Comparison of ENCODE assay signal across 8 cellular contexts in the genomic region with DNA sequence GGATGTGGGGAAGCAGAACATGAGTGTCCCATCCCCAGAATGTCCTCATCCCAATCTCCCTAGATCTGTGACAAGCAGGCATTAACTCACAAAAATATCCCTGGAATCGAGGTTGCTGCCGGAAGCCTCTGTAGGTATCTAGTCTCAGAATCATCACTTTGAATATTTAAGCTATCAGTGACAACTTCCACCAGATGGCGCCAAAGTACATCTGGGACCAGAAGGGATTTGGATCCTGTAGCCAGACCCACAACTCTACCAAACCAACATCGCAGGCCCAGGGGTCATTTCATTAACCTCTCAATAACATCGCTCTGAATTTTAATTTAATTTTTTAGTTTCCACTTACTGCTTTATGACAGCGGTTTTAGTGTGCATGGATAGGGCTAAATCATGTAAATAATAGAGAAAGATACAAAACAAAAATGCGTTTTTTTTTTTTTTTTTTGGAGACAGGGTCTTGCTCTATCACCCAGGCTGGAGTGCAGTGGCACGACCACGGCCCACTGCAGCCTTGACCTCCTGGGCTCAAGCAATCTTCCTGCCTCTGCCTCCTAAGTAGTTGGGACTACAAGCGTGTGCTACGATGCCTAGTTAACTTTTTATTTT. TPM values are rescaled to one million over a fixed set of nuclear protein-coding genes. Genes with fewer than 3 reads are reported as not detected.
DNase-seq lines count a peak whose midpoint lies in the region; ATAC-seq and TF ChIP-seq lines count a peak whose summit lies in the region.

No MANE protein-coding gene starts in this region.

- H3K36me3 Mint-ChIP-seq in activated naive CD4-positive, alpha-beta T cell treated with anti-CD3 and anti-CD28 coated beads, Interleukin-2, amount 50 U/mL, for 72 hours, result no peaks in the 10 kb centered on the region

- H3K4me3 ChIP-seq in SU-DHL-6 (ENCODE audit: insufficient read depth, low read length, poor library complexity, severe bottlenecking) (no peak overlapping the region), prostate gland (no peak overlapping the region)

- peak overlapping the region in 1 of 2 donors; percentile 22 for H3K27ac Mint-ChIP-seq in activated naive CD4-positive, alpha-beta T cell treated with anti-CD3 and anti-CD28 coated beads, Interleukin-2, amount 50 U/mL, for 72 hours

- H3K27me3 ChIP-seq in SU-DHL-6 (ENCODE audit: low read length) (no peaks in the 10 kb centered on the region), prostate gland (replicated peaks; ENCODE audit: insufficient read depth) (no peaks in the 10 kb centered on the region)

- DNase-seq in Ammon's horn (ENCODE audit: low spot score), result peak; percentile 94
- peak; percentile 80 for DNase-seq in NCI-H1436 (lab: John Stamatoyannopoulos, UW)
- DNase-seq in activated naive CD4-positive, alpha-beta T cell treated with anti-CD3 and anti-CD28 coated beads, Interleukin-2, amount 50 U/mL, for 72 hours (ENCODE audit: low spot score in 2 of 2), result peak in 1 of 2 donors; percentile 86
- DNase-seq in Right ventricle myocardium inferior (ENCODE audit: missing footprints), result no peak
- peak; percentile 87 for DNase-seq in prostate gland (ENCODE audit: low spot score)

- no peak overlapping the region for H3K9ac ChIP-seq in SU-DHL-6 (ENCODE audit: low read length)

- H3K27ac ChIP-seq in SU-DHL-6 (ENCODE audit: low read depth, low read length) (no peak overlapping the region), prostate gland (no peak overlapping the region)

- TF ChIP-seq CTCF in SU-DHL-6 (IDR thresholded peaks at IDR 0.05; ENCODE audit: insufficient read depth, low read length, poor library complexity, severe bottlenecking), result peak; percentile 53
- TF ChIP-seq CTCF in prostate gland (IDR thresholded peaks at IDR 0.05), result peak; percentile 57 to 80 (median 72)

- peaks cover 9% of the 10 kb centered on the region for H3K4me1 ChIP-seq in prostate gland (replicated peaks)

- no peaks in the 10 kb centered on the region for H3K79me2 ChIP-seq in SU-DHL-6 (ENCODE audit: insufficient read depth, low read length)

- TF ChIP-seq POLR2A in prostate gland (IDR thresholded peaks at IDR 0.05), result no peak

- no peaks in the 10 kb centered on the region for H3F3A ChIP-seq in SU-DHL-6 (ENCODE audit: insufficient read depth)

- ATAC-seq in GM21515 (IDR thresholded peaks at IDR 0.05; ENCODE audit: unreplicated experiment), result peak; percentile 37
- peak; percentile 48 to 50 for ATAC-seq in activated naive CD4-positive, alpha-beta T cell treated with anti-CD3 and anti-CD28 coated beads, Interleukin-2, amount 50 U/mL, for 72 hours
- peak; percentile 45 for ATAC-seq in Right ventricle myocardium inferior
- ATAC-seq in HG02588 (IDR thresholded peaks at IDR 0.05; ENCODE audit: unreplicated experiment), result no peak

- 27% methylated on average over 11 of the region's 11 CpGs for WGBS in prostate gland

- H3K36me3 ChIP-seq in SU-DHL-6 (ENCODE audit: low read length) (no peaks in the 10 kb centered on the region; the same call in 1 of the 2 replicates), prostate gland (no peaks in the 10 kb centered on the region)

- no peaks in the 10 kb centered on the region for H3K9me2 ChIP-seq in SU-DHL-6 (replicated peaks; ENCODE audit: insufficient read depth, low read length)

- no peak overlapping the region for H3K4me2 ChIP-seq in SU-DHL-6 (ENCODE audit: low read depth, low read length, poor library complexity, severe bottlenecking)

- H3K9me3 ChIP-seq in SU-DHL-6 (ENCODE audit: insufficient read depth, low read length) (no peaks in the 10 kb centered on the region), prostate gland (no peaks in the 10 kb centered on the region)

- intact Hi-C loops in Right ventricle myocardium inferior (cut with DNase I) (loop anchor here (2.0 kb wide), 2 partner anchors 26 to 444 kb away; no protein-coding TSS in a partner anchor), prostate gland (cut with DNase I) (no loop called here)

- no peaks in the 10 kb centered on the region for H4K20me1 ChIP-seq in SU-DHL-6 (ENCODE audit: low read depth, low read length)

- no peak overlapping the region for H2AFZ ChIP-seq in SU-DHL-6 (ENCODE audit: low read depth, low read length, severe bottlenecking)

- H3K9me3 Mint-ChIP-seq in activated naive CD4-positive, alpha-beta T cell treated with anti-CD3 and anti-CD28 coated beads, Interleukin-2, amount 50 U/mL, for 72 hours, result no peaks in the 10 kb centered on the region

RNA-seq across cellular contexts. Expression of a gene that starts 1.1 kb away (rescaled TPM):
- 10 to 100 TPM; 23.3 to 24.3 TPM for total RNA-seq in activated naive CD4-positive, alpha-beta T cell treated with anti-CD3 and anti-CD28 coated beads, Interleukin-2, amount 50 U/mL, for 72 hours
- total RNA-seq in Right ventricle myocardium inferior (30.7 TPM), prostate gland (10 to 100 TPM; 76.5 to 96.7 TPM)

RNA-seq across cellular contexts. Expression of a gene that starts 28.3 kb away (rescaled TPM):
- 1 to 10 TPM; 5.4 to 8.5 TPM for total RNA-seq in activated naive CD4-positive, alpha-beta T cell treated with anti-CD3 and anti-CD28 coated beads, Interleukin-2, amount 50 U/mL, for 72 hours
- 7.0 TPM for total RNA-seq in Right ventricle myocardium inferior
- total RNA-seq in prostate gland, result 10 to 100 TPM; 18.2 to 31.8 TPM

RNA-seq across cellular contexts. Expression of a gene that starts 46.6 kb away (rescaled TPM):
- total RNA-seq in activated naive CD4-positive, alpha-beta T cell treated with anti-CD3 and anti-CD28 coated beads, Interleukin-2, amount 50 U/mL, for 72 hours, result under 1 TPM in 1 of 2 donors, not detected in 1; 0.11 TPM
- total RNA-seq in Right ventricle myocardium inferior (not detected), prostate gland (not detected)
